ENCODE assay signal across 8 cellular contexts in genomic region chr15:62390793-62391543, GRCh38.
A peak's percentile ranks its signal among the peaks of the same experiment; 100 is the strongest.
DNase-seq lines count a peak whose midpoint lies in the region; ATAC-seq lines count a peak whose summit lies in the region.

No MANE protein-coding gene starts in this region.

- H3K36me3 ChIP-seq in endocrine pancreas (ENCODE audit: control insufficient read depth, insufficient read depth, low read length): no peaks in the 10 kb centered on the region

- no peaks in the 10 kb centered on the region for H3K27me3 ChIP-seq in endocrine pancreas (ENCODE audit: control insufficient read depth, insufficient read depth, low read length)

- no peaks in the 10 kb centered on the region for H3K9me3 ChIP-seq in endocrine pancreas (ENCODE audit: control insufficient read depth, low read length)

- no peak overlapping the region for H3K9ac ChIP-seq in endocrine pancreas (ENCODE audit: control insufficient read depth, insufficient read depth, low read length)

- DNase-seq in AG20443 (ENCODE audit: low spot score): peak; percentile 62
- peak; percentile 78 for DNase-seq in KBM-7
- DNase-seq in activated CD4-positive, alpha-beta T cell treated with anti-CD3 and anti-CD28 coated beads, Interleukin-2, amount 50 U/mL, for 48 hours: peak; percentile 37 to 49
- peak; percentile 33 for DNase-seq in medulla oblongata (ENCODE audit: extremely low spot score)
- DNase-seq in stimulated activated naive CD4-positive, alpha-beta T cell treated with Interleukin-2 at 50 U/mL for 16 hours (lab: John Stamatoyannopoulos, UW): peak; percentile 27
- no peak for DNase-seq in DMS79 (lab: John Stamatoyannopoulos, UW)

- H3K4me1 ChIP-seq in endocrine pancreas (ENCODE audit: control insufficient read depth, insufficient read depth, low read length): peaks cover 4% of the 10 kb centered on the region

- peak overlapping the region; percentile 60 for H3K4me3 ChIP-seq in endocrine pancreas (ENCODE audit: control insufficient read depth, insufficient read depth, low read length)

- ATAC-seq in GM18868 (IDR thresholded peaks at IDR 0.05; ENCODE audit: unreplicated experiment): peak; percentile 29

- in situ Hi-C loops in KBM-7 (cut with MboI; ENCODE audit: low pct_unique_long_range_greater_than_20kb, low sequenced_read_pairs): no loop called here
